In genomic region chr22:32378703-32379272, GRCh38 we compare ENCODE assay signal across 8 cellular contexts. TPM values are rescaled to one million over a fixed set of nuclear protein-coding genes. Genes with fewer than 3 reads are reported as not detected.
DNase-seq lines count a peak whose midpoint lies in the region; ATAC-seq and TF ChIP-seq lines count a peak whose summit lies in the region.

No MANE protein-coding gene starts in this region.

- intact Hi-C loops in right cardiac atrium (cut with DNase I): no loop called here

- ATAC-seq in GM18502 (IDR thresholded peaks at IDR 0.05; ENCODE audit: poor library complexity, unreplicated experiment) (no peak), HG03159 (IDR thresholded peaks at IDR 0.05; ENCODE audit: unreplicated experiment) (no peak), right cardiac atrium (no peak)

- H3K9me3 ChIP-seq in right cardiac atrium (ENCODE audit: control insufficient read depth, low read length): no peaks in the 10 kb centered on the region

- H3K27ac ChIP-seq in right cardiac atrium (ENCODE audit: low read length): no peak overlapping the region

- TF ChIP-seq CTCF in AG10803 (conservative IDR thresholded peaks at IDR 0.05; ENCODE audit: low read length) (peak; percentile 46), GM12865 (IDR thresholded peaks at IDR 0.05; ENCODE audit: insufficient read depth, low read depth, low read length, missing control alignments) (peak; percentile 44)

- DNase-seq in AG10803 (ENCODE audit: low read depth) (peak; percentile 3), GM12865 (ENCODE audit: low read depth) (peak; percentile 34), RKO (ENCODE audit: low spot score) (peak; percentile 48), fibroblast of peridontal ligament (ENCODE audit: extremely low read depth) (peak; percentile 5), renal cortical epithelial cell (ENCODE audit: low read depth) (peak; percentile 27), right cardiac atrium (no peak)

- no peak overlapping the region for H3K4me3 ChIP-seq in AG10803 (ENCODE audit: low read length)
- H3K4me3 ChIP-seq in GM12865 (ENCODE audit: low read depth, low read length): no peak overlapping the region
- no peak overlapping the region for H3K4me3 ChIP-seq in right cardiac atrium (ENCODE audit: low read length)

- WGBS in right cardiac atrium: 36% methylated on average over 4 of the region's 4 CpGs

- H3K27me3 ChIP-seq in right cardiac atrium (ENCODE audit: control insufficient read depth, insufficient read depth): no peaks in the 10 kb centered on the region

- no peaks in the 10 kb centered on the region for H3K4me1 ChIP-seq in right cardiac atrium (ENCODE audit: control insufficient read depth, insufficient read depth, low read length)

RNA-seq across cellular contexts. Expression of gene RFPL3, which starts 21.1 kb away (rescaled TPM):
- total RNA-seq in renal cortical epithelial cell (not detected in 2 replicates), right cardiac atrium (not detected)
- polyA plus RNA-seq in right cardiac atrium: not detected

RNA-seq across cellular contexts. Expression of gene RTCB, which starts 33.3 kb away (rescaled TPM):
- 126 and 182 TPM in 2 replicates for total RNA-seq in renal cortical epithelial cell
- total RNA-seq in right cardiac atrium: 10 to 100 TPM; 47.3 to 50.2 (median 48.4) TPM
- polyA plus RNA-seq in right cardiac atrium: 35.2 TPM

Comparison
In these comparisons a context has a peak if more than half of its experiments do, and no peak if none do; other contexts are left out.
1. DNase-seq: peak in AG10803 (single experiment), GM12865 (single experiment), RKO (single experiment), fibroblast of peridontal ligament (single experiment) and renal cortical epithelial cell (single experiment); none in right cardiac atrium (0 of 3).